ENCODE assay signal across 15 cellular contexts in genomic region chr12:90268574-90268973, GRCh38.
DNase-seq lines count a peak whose midpoint lies in the region; ATAC-seq lines count a peak whose summit lies in the region.
"Had no signal": no experiment of that assay in that cellular context is flagged by ENCODE, and none has a peak within 500 bp of the region (broad histone marks: within the 10 kb centered on the region; RNA-seq: fewer than 3 reads in every experiment).

No MANE protein-coding gene starts in this region.

- DNase-seq in trophoblast cell: no peak
- DNase-seq in SKM-1 treated with dmso at 0.1 percent for 144 hours (lab: John Stamatoyannopoulos, UW; ENCODE audit: unreplicated experiment): no peak
- no peak for DNase-seq in naive thymus-derived CD8-positive, alpha-beta T cell
- no peak for DNase-seq in UCSD-AML1 (lab: John Stamatoyannopoulos, UW; ENCODE audit: unreplicated experiment)
- DNase-seq: CD8-positive, alpha-beta T cell; DMS79 treated with DMSO at 0.1 percent for 48 hours; IMR-90; Kasumi-1; NCI-H1417; NCI-H1930; NCI-H510A treated with DMSO at 0.1 percent for 48 hours; SHP77 treated with DMSO at 0.1 percent for 48 hours had no signal

- H3K9me3 Mint-ChIP-seq in naive thymus-derived CD8-positive, alpha-beta T cell: no peaks in the 10 kb centered on the region
- H3K9me3 Mint-ChIP-seq: CD8-positive, alpha-beta T cell had no signal

- peaks cover 0 to 3% (median 0%) of the 10 kb centered on the region in 5 donors for H3K27me3 Mint-ChIP-seq in naive thymus-derived CD8-positive, alpha-beta T cell

- ATAC-seq in GM18907 (IDR thresholded peaks at IDR 0.05; ENCODE audit: unreplicated experiment) (peak; percentile 73), HG02610 (IDR thresholded peaks at IDR 0.05; ENCODE audit: unreplicated experiment) (peak; percentile 89), HG03175 (IDR thresholded peaks at IDR 0.05; ENCODE audit: unreplicated experiment) (peak; percentile 59)
- no peak for ATAC-seq in naive thymus-derived CD8-positive, alpha-beta T cell
- ATAC-seq: CD8-positive, alpha-beta T cell had no signal

- no peaks in the 10 kb centered on the region for H3K36me3 ChIP-seq in trophoblast cell (ENCODE audit: control insufficient read depth in 1 of 2, insufficient read depth in 2 of 2, low read length in 2 of 2)

- no peak overlapping the region for H3K4me3 Mint-ChIP-seq in naive thymus-derived CD8-positive, alpha-beta T cell
- H3K4me3 Mint-ChIP-seq: CD8-positive, alpha-beta T cell had no signal

- H3K14ac ChIP-seq in trophoblast cell (ENCODE audit: low read length): no peak overlapping the region

- no peaks in the 10 kb centered on the region for H3K27me3 ChIP-seq in trophoblast cell (ENCODE audit: insufficient read depth, low read length)

- no CpG with 5 or more reads among the region's 3 CpGs for WGBS in trophoblast cell (ENCODE audit: extremely low coverage, insufficient coverage, insufficient read length)

- H3K36me3 Mint-ChIP-seq in naive thymus-derived CD8-positive, alpha-beta T cell: no peaks in the 10 kb centered on the region
- H3K36me3 Mint-ChIP-seq: CD8-positive, alpha-beta T cell had no signal

- H3K4me2 ChIP-seq in trophoblast cell (ENCODE audit: low read length): no peak overlapping the region

- H3K79me2 ChIP-seq in trophoblast cell (ENCODE audit: control insufficient read depth, insufficient read depth, low read length, poor library complexity): no peaks in the 10 kb centered on the region

- H3K23ac ChIP-seq in trophoblast cell (ENCODE audit: low read length): no peak overlapping the region

- no peak overlapping the region for H2BK120ac ChIP-seq in trophoblast cell (ENCODE audit: insufficient read depth, low read length, poor library complexity)

- H3K9me3 ChIP-seq in trophoblast cell (ENCODE audit: insufficient read depth, low read depth, low read length): no peaks in the 10 kb centered on the region

- POLR2A ChIA-PET in naive thymus-derived CD8-positive, alpha-beta T cell (lab: Charles Lee): no interaction called here

- H4K8ac ChIP-seq in trophoblast cell (ENCODE audit: low read depth, low read length): no peak overlapping the region

- no peak overlapping the region for H2BK5ac ChIP-seq in trophoblast cell (ENCODE audit: low read depth, low read length, poor library complexity)

- no peaks in the 10 kb centered on the region for H3K4me1 ChIP-seq in trophoblast cell (ENCODE audit: control insufficient read depth in 1 of 2, insufficient read depth in 2 of 2, low read length in 2 of 2)

- H2AK5ac ChIP-seq in trophoblast cell (ENCODE audit: low read length): no peak overlapping the region

- no peak overlapping the region for H3K9ac ChIP-seq in trophoblast cell (ENCODE audit: low read length)

- no peak overlapping the region for H3K4ac ChIP-seq in trophoblast cell (ENCODE audit: low read depth, low read length)

- no peak overlapping the region for H2AFZ ChIP-seq in trophoblast cell (ENCODE audit: insufficient read depth, low read length, poor library complexity)

- no peak overlapping the region for H3K27ac Mint-ChIP-seq in naive thymus-derived CD8-positive, alpha-beta T cell
- H3K27ac Mint-ChIP-seq: CD8-positive, alpha-beta T cell had no signal

- no peaks in the 10 kb centered on the region for H3K4me1 Mint-ChIP-seq in naive thymus-derived CD8-positive, alpha-beta T cell

- H3K79me1 ChIP-seq in trophoblast cell (ENCODE audit: low read length): no peaks in the 10 kb centered on the region

- no peak overlapping the region for H4K91ac ChIP-seq in trophoblast cell (ENCODE audit: low read depth, low read length)

- H4K12ac ChIP-seq in trophoblast cell (ENCODE audit: low read depth, low read length): no peak overlapping the region

- H2BK12ac ChIP-seq in trophoblast cell (ENCODE audit: low read length): no peak overlapping the region

- H3K18ac ChIP-seq in trophoblast cell (ENCODE audit: low read length): no peak overlapping the region

- H3K4me3 ChIP-seq in trophoblast cell (ENCODE audit: low read depth, low read length): no peak overlapping the region

- no peak overlapping the region for H3K27ac ChIP-seq in trophoblast cell (ENCODE audit: low read depth, low read length)

Comparison
In these comparisons a context has a peak if more than half of its experiments do, and no peak if none do; other contexts are left out.
1. ATAC-seq: peak in GM18907 (single experiment), HG02610 (single experiment) and HG03175 (single experiment); none in naive thymus-derived CD8-positive, alpha-beta T cell (0 of 2).